ENCODE assay signal across 8 cellular contexts in the genomic region with DNA sequence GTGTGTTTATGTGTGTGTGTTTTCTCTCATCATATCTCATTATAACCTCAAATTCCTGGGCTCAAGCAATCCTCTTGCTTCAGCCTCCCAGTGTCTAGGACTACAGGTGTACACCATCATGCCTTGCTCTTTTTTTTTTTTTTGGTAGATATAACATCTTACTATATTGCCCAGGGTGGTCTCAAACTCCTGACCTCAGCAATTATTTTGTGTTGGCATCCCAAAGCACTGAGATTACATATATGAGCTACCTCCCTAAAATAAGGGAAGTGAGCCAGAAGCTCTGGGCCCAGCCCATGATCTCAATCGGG. TPM values are rescaled to one million over a fixed set of nuclear protein-coding genes. Genes with fewer than 3 reads are reported as not detected.
DNase-seq lines count a peak whose midpoint lies in the region; ATAC-seq lines count a peak whose summit lies in the region.

No MANE protein-coding gene starts in this region.

- H3K36me3 Mint-ChIP-seq in T-helper 1 cell treated with Interleukin-12 subunit alpha and Interleukin-12 subunit beta and Interleukin-4 antibody, amounts not matched to agents 30 μg/mL and 1 μg/mL, for 36 hours (ENCODE audit: low read depth), result peaks cover 29% of the 10 kb centered on the region
- H3K36me3 Mint-ChIP-seq in activated naive CD4-positive, alpha-beta T cell treated with anti-CD3 and anti-CD28 coated beads, Interleukin-2, amount 50 U/mL, for 72 hours, result peaks cover 70 to 78% of the 10 kb centered on the region in 2 donors

- no peak overlapping the region for H3K27ac ChIP-seq in iPS-20b (ENCODE audit: low read length)
- H3K27ac ChIP-seq in substantia nigra (ENCODE audit: low read depth, low read length, poor library complexity, severe bottlenecking), result peak overlapping the region; percentile 79

- peak in 1 of 2 donors; percentile 1 for ATAC-seq in activated naive CD4-positive, alpha-beta T cell treated with anti-CD3 and anti-CD28 coated beads, Interleukin-2, amount 50 U/mL, for 72 hours
- ATAC-seq in HG03354 (IDR thresholded peaks at IDR 0.05; ENCODE audit: poor library complexity, severe bottlenecking, unreplicated experiment), result no peak

- peaks cover 15% of the 10 kb centered on the region for H3K36me3 ChIP-seq in iPS-20b (ENCODE audit: insufficient read depth, low read depth, low read length)

- peaks cover 24% of the 10 kb centered on the region for H3K4me1 Mint-ChIP-seq in T-helper 1 cell treated with Interleukin-12 subunit alpha and Interleukin-12 subunit beta and Interleukin-4 antibody, amounts not matched to agents 30 μg/mL and 1 μg/mL, for 36 hours (ENCODE audit: low read depth)

- peak overlapping the region; percentile 67; the same call in 1 of the 2 replicates for H3K9ac ChIP-seq in iPS-20b (ENCODE audit: low read depth, low read length)

- peak overlapping the region; percentile 95 for H3K4me3 ChIP-seq in iPS-20b (ENCODE audit: low read length)

- H3K4me1 ChIP-seq in iPS-20b (ENCODE audit: insufficient read depth, low read length), result 0 out of 2 replicates have a peak, but pooled peaks cover 6% of the 10 kb centered on the region

- peak overlapping the region; percentile 97 for H3K27ac Mint-ChIP-seq in T-helper 1 cell treated with Interleukin-12 subunit alpha and Interleukin-12 subunit beta and Interleukin-4 antibody, amounts not matched to agents 30 μg/mL and 1 μg/mL, for 36 hours
- peak overlapping the region; percentile 77 to 92 for H3K27ac Mint-ChIP-seq in activated naive CD4-positive, alpha-beta T cell treated with anti-CD3 and anti-CD28 coated beads, Interleukin-2, amount 50 U/mL, for 72 hours

- DNase-seq in T-helper 1 cell (no peak), substantia nigra (lab: John Stamatoyannopoulos, UW) (no peak), GOT3 (lab: John Stamatoyannopoulos, UW) (no peak), GF-D8 (lab: John Stamatoyannopoulos, UW) (no peak)
- DNase-seq in activated naive CD4-positive, alpha-beta T cell treated with anti-CD3 and anti-CD28 coated beads, Interleukin-2, amount 50 U/mL, for 72 hours (ENCODE audit: low spot score in 2 of 2), result no peak

- peaks cover 38% of the 10 kb centered on the region for H3K9me3 Mint-ChIP-seq in T-helper 1 cell treated with Interleukin-12 subunit alpha and Interleukin-12 subunit beta and Interleukin-4 antibody, amounts not matched to agents 30 μg/mL and 1 μg/mL, for 36 hours
- peaks cover 27 to 36% of the 10 kb centered on the region in 2 donors for H3K9me3 Mint-ChIP-seq in activated naive CD4-positive, alpha-beta T cell treated with anti-CD3 and anti-CD28 coated beads, Interleukin-2, amount 50 U/mL, for 72 hours

- H3K27me3 ChIP-seq in iPS-20b (ENCODE audit: insufficient read depth, low read length), result peaks cover 26% of the 10 kb centered on the region

- peaks cover 30% of the 10 kb centered on the region for H3K27me3 Mint-ChIP-seq in T-helper 1 cell treated with Interleukin-12 subunit alpha and Interleukin-12 subunit beta and Interleukin-4 antibody, amounts not matched to agents 30 μg/mL and 1 μg/mL, for 36 hours (ENCODE audit: low read depth)

- H3K4me3 Mint-ChIP-seq in T-helper 1 cell treated with Interleukin-12 subunit alpha and Interleukin-12 subunit beta and Interleukin-4 antibody, amounts not matched to agents 30 μg/mL and 1 μg/mL, for 36 hours, result peak overlapping the region; percentile 87

- no peaks in the 10 kb centered on the region for H3K9me3 ChIP-seq in iPS-20b (ENCODE audit: insufficient read depth, low read depth, low read length)

RNA-seq across cellular contexts. Expression of a gene that starts 0.4 kb away (rescaled TPM):
- total RNA-seq in activated naive CD4-positive, alpha-beta T cell treated with anti-CD3 and anti-CD28 coated beads, Interleukin-2, amount 50 U/mL, for 72 hours, result 1 to 10 TPM; 3.4 to 7.0 TPM

RNA-seq across cellular contexts. Expression of a gene that starts 31.2 kb away (rescaled TPM):
- 1 to 10 TPM; 3.5 to 6.5 TPM for total RNA-seq in activated naive CD4-positive, alpha-beta T cell treated with anti-CD3 and anti-CD28 coated beads, Interleukin-2, amount 50 U/mL, for 72 hours

RNA-seq across cellular contexts. Expression of a gene that starts 39.5 kb away (rescaled TPM):
- total RNA-seq in activated naive CD4-positive, alpha-beta T cell treated with anti-CD3 and anti-CD28 coated beads, Interleukin-2, amount 50 U/mL, for 72 hours, result 10 to 100 TPM; 66.0 to 80.4 TPM

RNA-seq across cellular contexts. Expression of a gene that starts 43.5 kb away (rescaled TPM):
- 1 to 10 TPM; 3.8 to 5.9 TPM for total RNA-seq in activated naive CD4-positive, alpha-beta T cell treated with anti-CD3 and anti-CD28 coated beads, Interleukin-2, amount 50 U/mL, for 72 hours

RNA-seq across cellular contexts. Expression of a gene that starts 43.5 kb away (rescaled TPM):
- total RNA-seq in activated naive CD4-positive, alpha-beta T cell treated with anti-CD3 and anti-CD28 coated beads, Interleukin-2, amount 50 U/mL, for 72 hours, result 1 to 10 TPM in 1 of 2 donors, under 1 TPM in 1; 0.61 to 2.7 TPM
